ENCODE assay signal across 1 cellular context in genomic region chr15:37099321-37100108, GRCh38.
TF ChIP-seq lines count a peak whose summit lies in the region.

No MANE protein-coding gene starts in this region.

TF ChIP-seq in HEK293, 187 proteins besides CTCF, POLR2A, EP300 and RAD21 (continued from another document):
- TF ChIP-seq, protein P1, sequence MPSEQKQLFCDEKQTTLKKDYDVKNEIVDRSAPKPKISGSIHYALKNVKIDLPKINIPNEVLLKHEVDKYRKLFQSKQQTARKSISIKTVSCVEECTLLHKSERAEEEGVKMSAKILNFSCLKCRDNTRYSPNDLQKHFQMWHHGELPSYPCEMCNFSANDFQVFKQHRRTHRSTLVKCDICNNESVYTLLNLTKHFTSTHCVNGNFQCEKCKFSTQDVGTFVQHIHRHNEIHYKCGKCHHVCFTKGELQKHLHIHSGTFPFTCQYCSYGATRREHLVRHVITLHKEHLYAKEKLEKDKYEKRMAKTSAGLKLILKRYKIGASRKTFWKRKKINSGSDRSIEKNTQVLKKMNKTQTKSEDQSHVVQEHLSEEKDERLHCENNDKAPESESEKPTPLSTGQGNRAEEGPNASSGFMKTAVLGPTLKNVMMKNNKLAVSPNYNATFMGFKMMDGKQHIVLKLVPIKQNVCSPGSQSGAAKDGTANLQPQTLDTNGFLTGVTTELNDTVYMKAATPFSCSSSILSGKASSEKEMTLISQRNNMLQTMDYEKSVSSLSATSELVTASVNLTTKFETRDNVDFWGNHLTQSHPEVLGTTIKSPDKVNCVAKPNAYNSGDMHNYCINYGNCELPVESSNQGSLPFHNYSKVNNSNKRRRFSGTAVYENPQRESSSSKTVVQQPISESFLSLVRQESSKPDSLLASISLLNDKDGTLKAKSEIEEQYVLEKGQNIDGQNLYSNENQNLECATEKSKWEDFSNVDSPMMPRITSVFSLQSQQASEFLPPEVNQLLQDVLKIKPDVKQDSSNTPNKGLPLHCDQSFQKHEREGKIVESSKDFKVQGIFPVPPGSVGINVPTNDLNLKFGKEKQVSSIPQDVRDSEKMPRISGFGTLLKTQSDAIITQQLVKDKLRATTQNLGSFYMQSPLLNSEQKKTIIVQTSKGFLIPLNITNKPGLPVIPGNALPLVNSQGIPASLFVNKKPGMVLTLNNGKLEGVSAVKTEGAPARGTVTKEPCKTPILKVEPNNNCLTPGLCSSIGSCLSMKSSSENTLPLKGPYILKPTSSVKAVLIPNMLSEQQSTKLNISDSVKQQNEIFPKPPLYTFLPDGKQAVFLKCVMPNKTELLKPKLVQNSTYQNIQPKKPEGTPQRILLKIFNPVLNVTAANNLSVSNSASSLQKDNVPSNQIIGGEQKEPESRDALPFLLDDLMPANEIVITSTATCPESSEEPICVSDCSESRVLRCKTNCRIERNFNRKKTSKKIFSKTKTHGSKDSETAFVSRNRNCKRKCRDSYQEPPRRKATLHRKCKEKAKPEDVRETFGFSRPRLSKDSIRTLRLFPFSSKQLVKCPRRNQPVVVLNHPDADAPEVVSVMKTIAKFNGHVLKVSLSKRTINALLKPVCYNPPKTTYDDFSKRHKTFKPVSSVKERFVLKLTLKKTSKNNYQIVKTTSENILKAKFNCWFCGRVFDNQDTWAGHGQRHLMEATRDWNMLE (tag by site-specific recombination; conservative IDR thresholded peaks at IDR 0.05; ENCODE audit: low read depth) = no peak
- TF ChIP-seq, protein P2, sequence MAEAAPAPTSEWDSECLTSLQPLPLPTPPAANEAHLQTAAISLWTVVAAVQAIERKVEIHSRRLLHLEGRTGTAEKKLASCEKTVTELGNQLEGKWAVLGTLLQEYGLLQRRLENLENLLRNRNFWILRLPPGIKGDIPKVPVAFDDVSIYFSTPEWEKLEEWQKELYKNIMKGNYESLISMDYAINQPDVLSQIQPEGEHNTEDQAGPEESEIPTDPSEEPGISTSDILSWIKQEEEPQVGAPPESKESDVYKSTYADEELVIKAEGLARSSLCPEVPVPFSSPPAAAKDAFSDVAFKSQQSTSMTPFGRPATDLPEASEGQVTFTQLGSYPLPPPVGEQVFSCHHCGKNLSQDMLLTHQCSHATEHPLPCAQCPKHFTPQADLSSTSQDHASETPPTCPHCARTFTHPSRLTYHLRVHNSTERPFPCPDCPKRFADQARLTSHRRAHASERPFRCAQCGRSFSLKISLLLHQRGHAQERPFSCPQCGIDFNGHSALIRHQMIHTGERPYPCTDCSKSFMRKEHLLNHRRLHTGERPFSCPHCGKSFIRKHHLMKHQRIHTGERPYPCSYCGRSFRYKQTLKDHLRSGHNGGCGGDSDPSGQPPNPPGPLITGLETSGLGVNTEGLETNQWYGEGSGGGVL (tag by site-specific recombination; IDR thresholded peaks at IDR 0.05) = 0 out of 2 replicates have a peak, but pooled peaks have one; percentile 5
- no peak for TF ChIP-seq ZNF23 (tag by site-specific recombination; IDR thresholded peaks at IDR 0.05; ENCODE audit: borderline replicate concordance)
- TF ChIP-seq ZNF514 (tag by site-specific recombination; IDR thresholded peaks at IDR 0.05) = no peak
- peak; percentile 24; the same call in 1 of the 2 replicates for TF ChIP-seq PRDM6 (tag by site-specific recombination; IDR thresholded peaks at IDR 0.05)
- peak; percentile 43 for TF ChIP-seq SP2 (tag by site-specific recombination; IDR thresholded peaks at IDR 0.05)
- TF ChIP-seq ZNF362 (tag by site-specific recombination; IDR thresholded peaks at IDR 0.05) = peak; percentile 73
- TF ChIP-seq SP3 (tag by site-specific recombination; IDR thresholded peaks at IDR 0.05) = 0 out of 2 replicates have a peak, but pooled peaks have one; percentile 46
- no peak for TF ChIP-seq GLI2 (tag by site-specific recombination; IDR thresholded peaks at IDR 0.05; ENCODE audit: borderline replicate concordance, low read depth)
